In genomic region chr11:47269002-47269828, GRCh38 we compare ENCODE assay signal across 1 cellular context.
A peak's percentile ranks its signal among the peaks of the same experiment; 100 is the strongest.
TF ChIP-seq lines count a peak whose summit lies in the region.

No MANE protein-coding gene starts in this region.

TF ChIP-seq in K562, 482 proteins besides CTCF, POLR2A, EP300 and RAD21 (continued from another document and continues in another):
- TF ChIP-seq TSHZ1 (CRISPR knock-in tag; IDR thresholded peaks at IDR 0.05) (no peak), MEF2D (tag; conservative IDR thresholded peaks at IDR 0.05; ENCODE audit: low read depth) (no peak), MEIS2 (IDR thresholded peaks at IDR 0.05; ENCODE audit: partially characterized antibody) (peak; percentile 95), U2AF2 (optimal IDR thresholded peaks at IDR 0.05; ENCODE audit: low read depth, low read length) (no peak), ZNF507 (tag; conservative IDR thresholded peaks at IDR 0.05) (no peak), ZNF324 (CRISPR knock-in tag; IDR thresholded peaks at IDR 0.05) (no peak), ZNF780A (CRISPR knock-in tag; IDR thresholded peaks at IDR 0.05) (no peak), CXXC5 (CRISPR knock-in tag; IDR thresholded peaks at IDR 0.05) (peak; percentile 95), ASH1L (IDR thresholded peaks at IDR 0.05; ENCODE audit: borderline replicate concordance, low read depth, partially characterized antibody) (peak; percentile 85), TEAD1 (CRISPR knock-in tag; IDR thresholded peaks at IDR 0.05) (peak in 1 of 2 experiments; percentile 75; a peak in 1 of 4 replicates), SIN3B (IDR thresholded peaks at IDR 0.05; ENCODE audit: low read depth) (no peak), ATF2 (CRISPR knock-in tag; IDR thresholded peaks at IDR 0.05) (no peak), ELF1 (tag; IDR thresholded peaks at IDR 0.05) (peak; percentile 91), ZSCAN29 (IDR thresholded peaks at IDR 0.05) (0 out of 2 replicates have a peak, but pooled peaks have one; percentile 77), TRIM25 (IDR thresholded peaks at IDR 0.05; ENCODE audit: borderline replicate concordance) (no peak), TBL1XR1 (IDR thresholded peaks at IDR 0.05; ENCODE audit: low read length in 2 of 2) (0 out of 4 replicates have a peak, but pooled peaks of 1 of the 2 experiments have one; percentile 8), ZKSCAN1 (IDR thresholded peaks at IDR 0.05; ENCODE audit: low read depth, low read length) (no peak), TSC22D4 (tag; IDR thresholded peaks at IDR 0.05) (no peak), ETV5 (CRISPR knock-in tag; IDR thresholded peaks at IDR 0.05; ENCODE audit: low read depth) (0 out of 2 replicates have a peak, but pooled peaks have one; percentile 26), CBX5 (IDR thresholded peaks at IDR 0.05; ENCODE audit: borderline replicate concordance, low read depth) (no peak), NR3C1 (CRISPR knock-in tag; IDR thresholded peaks at IDR 0.05) (no peak), NR0B1 (IDR thresholded peaks at IDR 0.05; ENCODE audit: partially characterized antibody) (no peak), ZBTB8A (IDR thresholded peaks at IDR 0.05; ENCODE audit: partially characterized antibody) (no peak), RFX5 (IDR thresholded peaks at IDR 0.05; ENCODE audit: low read depth, low read length) (no peak), MXD1 (CRISPR knock-in tag; IDR thresholded peaks at IDR 0.05; ENCODE audit: borderline replicate concordance, poor library complexity, severe bottlenecking) (no peak), CREB3 (tag; conservative IDR thresholded peaks at IDR 0.05; ENCODE audit: low read depth) (0 out of 2 replicates have a peak, but pooled peaks have one; percentile 25), CREM (IDR thresholded peaks at IDR 0.05; ENCODE audit: low read depth) (peak; percentile 44; the same call in 1 of the 2 replicates), MEF2A (IDR thresholded peaks at IDR 0.05; ENCODE audit: control insufficient read depth, low read depth, low read length) (no peak; the same call in 1 of the 2 replicates), DDX20 (tag; IDR thresholded peaks at IDR 0.05; ENCODE audit: low read depth) (no peak), FOXA3 (CRISPR knock-in tag; conservative IDR thresholded peaks at IDR 0.05 in 1 of 2, IDR thresholded peaks at IDR 0.05 in 1 of 2) (peak; percentile 72 to 84), KLF10 (CRISPR knock-in tag; IDR thresholded peaks at IDR 0.05) (no peak), WHSC1 (IDR thresholded peaks at IDR 0.05; ENCODE audit: low read length) (no peak), HIVEP1 (CRISPR knock-in tag; IDR thresholded peaks at IDR 0.05) (no peak), ZNF76 (CRISPR knock-in tag; IDR thresholded peaks at IDR 0.05; ENCODE audit: borderline replicate concordance) (no peak), SLC30A9 (CRISPR knock-in tag; IDR thresholded peaks at IDR 0.05) (no peak), ESRRB (CRISPR knock-in tag; IDR thresholded peaks at IDR 0.05; ENCODE audit: borderline replicate concordance) (0 out of 2 replicates have a peak, but pooled peaks have one; percentile 62), FOXK1 (CRISPR knock-in tag; IDR thresholded peaks at IDR 0.05; ENCODE audit: borderline replicate concordance) (peak; percentile 28; the same call in 1 of the 2 replicates), PHF8 (IDR thresholded peaks at IDR 0.05; ENCODE audit: borderline replicate concordance, low read length) (peak; percentile 76; the same call in 1 of the 2 replicates), MAFF (IDR thresholded peaks at IDR 0.05; ENCODE audit: low read length) (peak; percentile 29; the same call in 1 of the 2 replicates), SMARCE1 (IDR thresholded peaks at IDR 0.05) (peak; percentile 56; the same call in 1 of the 2 replicates), ETS2 (tag; IDR thresholded peaks at IDR 0.05; ENCODE audit: borderline replicate concordance, poor library complexity, severe bottlenecking) (peak; percentile 52), RBBP5 (IDR thresholded peaks at IDR 0.05; ENCODE audit: borderline replicate concordance, insufficient read depth, low read length, poor library complexity, severe bottlenecking) (no peak), ARID3A (IDR thresholded peaks at IDR 0.05; ENCODE audit: borderline replicate concordance, low read depth, low read length) (no peak), GABPB2 (CRISPR knock-in tag; conservative IDR thresholded peaks at IDR 0.05) (no peak), MYNN (IDR thresholded peaks at IDR 0.05) (peak; percentile 42; the same call in 1 of the 2 replicates), MYNN (CRISPR knock-in tag; IDR thresholded peaks at IDR 0.05) (no peak), MAFG (tag; conservative IDR thresholded peaks at IDR 0.05) (no peak), ZNF778 (CRISPR knock-in tag; IDR thresholded peaks at IDR 0.05) (no peak), ILK (tag; IDR thresholded peaks at IDR 0.05; ENCODE audit: borderline replicate concordance, low read depth) (no peak), MXI1 (IDR thresholded peaks at IDR 0.05; ENCODE audit: low read depth, low read length) (no peak; the same call in 1 of the 2 replicates), ZNF174 (CRISPR knock-in tag; IDR thresholded peaks at IDR 0.05) (no peak), ZBTB5 (IDR thresholded peaks at IDR 0.05) (no peak), MAX (CRISPR knock-in tag; IDR thresholded peaks at IDR 0.05) (peak; percentile 78), PCBP2 (IDR thresholded peaks at IDR 0.05; ENCODE audit: low read depth, low read length, poor library complexity, severe bottlenecking) (no peak), TAF1 (IDR thresholded peaks at IDR 0.05; ENCODE audit: control insufficient read depth, extremely low read depth, insufficient read depth, low read length, severe bottlenecking) (peak; percentile 56), DIDO1 (tag; IDR thresholded peaks at IDR 0.05; ENCODE audit: low read depth) (peak; percentile 42; the same call in 1 of the 2 replicates), HBP1 (CRISPR knock-in tag; IDR thresholded peaks at IDR 0.05) (no peak)
